Comparison of ENCODE assay signal across 1 cellular context in the genomic region with DNA sequence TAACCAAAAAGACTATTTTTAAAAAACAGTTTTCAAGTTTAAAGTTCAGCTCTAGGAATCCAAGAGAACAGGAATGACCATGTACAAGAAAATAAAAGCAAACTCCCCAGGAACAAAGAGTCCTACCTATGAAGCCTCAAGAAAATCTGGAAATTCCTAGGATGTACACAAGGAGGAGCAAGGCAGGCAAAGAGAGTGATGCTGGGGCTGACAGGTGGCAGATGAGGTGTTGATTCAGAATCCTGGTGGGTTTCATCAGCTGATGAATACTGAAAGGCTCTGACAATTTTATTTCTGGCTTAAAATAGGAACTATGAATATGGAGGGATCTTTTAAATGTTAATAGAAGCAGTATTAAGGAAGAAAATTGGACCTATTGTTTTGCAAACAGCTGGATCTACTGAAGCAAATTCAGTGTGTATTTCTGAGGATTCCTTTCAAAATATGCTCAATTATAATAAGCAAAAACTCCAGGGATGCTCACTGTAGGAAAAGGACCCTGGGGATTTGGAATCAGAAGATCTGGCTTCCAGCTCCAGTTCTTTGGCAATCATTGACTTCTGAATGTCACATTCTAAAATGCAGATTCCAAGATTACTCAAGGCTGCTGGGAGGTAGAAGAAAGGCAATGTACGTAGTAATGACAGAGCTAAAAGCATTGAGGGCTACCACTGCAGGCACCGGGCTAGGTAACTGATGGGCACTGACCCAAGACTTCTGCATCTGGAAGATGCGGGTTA.
TF ChIP-seq lines count a peak whose summit lies in the region.

No MANE protein-coding gene starts in this region.

TF ChIP-seq in H1, 55 proteins besides CTCF, POLR2A, EP300 and RAD21:
- no peak for TF ChIP-seq SIRT6 (IDR thresholded peaks at IDR 0.05; ENCODE audit: low read length)
- no peak for TF ChIP-seq SIX5 (IDR thresholded peaks at IDR 0.05; ENCODE audit: low read depth, low read length)
- TF ChIP-seq SRF (IDR thresholded peaks at IDR 0.05; ENCODE audit: low read depth, low read length), result no peak
- no peak for TF ChIP-seq GABPA (IDR thresholded peaks at IDR 0.05; ENCODE audit: borderline replicate concordance, insufficient read depth, low read length)
- TF ChIP-seq, protein P1, sequence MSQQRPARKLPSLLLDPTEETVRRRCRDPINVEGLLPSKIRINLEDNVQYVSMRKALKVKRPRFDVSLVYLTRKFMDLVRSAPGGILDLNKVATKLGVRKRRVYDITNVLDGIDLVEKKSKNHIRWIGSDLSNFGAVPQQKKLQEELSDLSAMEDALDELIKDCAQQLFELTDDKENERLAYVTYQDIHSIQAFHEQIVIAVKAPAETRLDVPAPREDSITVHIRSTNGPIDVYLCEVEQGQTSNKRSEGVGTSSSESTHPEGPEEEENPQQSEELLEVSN (IDR thresholded peaks at IDR 0.05), result no peak
- TF ChIP-seq TAF7 (optimal IDR thresholded peaks at IDR 0.05; ENCODE audit: borderline replicate concordance, low read depth, low read length), result no peak
- TF ChIP-seq TEAD4 (IDR thresholded peaks at IDR 0.05; ENCODE audit: low read depth, low read length), result no peak
- TF ChIP-seq NANOG (IDR thresholded peaks at IDR 0.05; ENCODE audit: insufficient read depth, low read depth, low read length, poor library complexity, severe bottlenecking), result no peak
